31 cellular contexts compared by ENCODE assay signal in the genomic region with DNA sequence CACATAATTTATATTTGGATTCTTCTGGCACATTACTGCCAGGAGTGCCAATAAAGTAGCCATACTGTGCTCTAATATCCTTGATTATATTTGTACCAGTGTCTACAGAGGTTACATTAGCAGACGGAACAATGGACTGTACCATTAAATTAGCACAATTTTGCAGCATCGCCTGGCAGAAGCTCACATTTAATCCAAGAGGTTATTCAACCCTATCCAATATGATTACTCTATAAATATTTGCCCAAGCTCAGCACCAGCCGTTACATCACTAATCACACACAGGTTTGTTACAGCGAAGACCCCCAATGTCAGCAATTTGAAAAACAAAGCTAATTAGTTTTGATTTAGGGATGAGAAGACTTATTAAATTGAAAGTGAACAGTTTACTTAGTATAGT. TPM values are rescaled to one million over a fixed set of nuclear protein-coding genes. Genes with fewer than 3 reads are reported as not detected.
DNase-seq lines count a peak whose midpoint lies in the region; ATAC-seq and TF ChIP-seq lines count a peak whose summit lies in the region.
"Had no signal": no experiment of that assay in that cellular context is flagged by ENCODE, and none has a peak within 500 bp of the region (broad histone marks: within the 10 kb centered on the region; RNA-seq: fewer than 3 reads in every experiment).

No MANE protein-coding gene starts in this region.

- intact Hi-C loops in right lobe of liver (cut with DNase I) = no loop called here

- H3K4me1 ChIP-seq in right lobe of liver = no peaks in the 10 kb centered on the region
- H3K4me1 ChIP-seq: BLaER1 treated with 17β-estradiol and CSF1 and Interleukin-3, amounts not matched to agents 10 nM and 100 nM; heart right ventricle; sigmoid colon; tibial artery had no signal

- WGBS in right lobe of liver (ENCODE audit: insufficient coverage, low coverage, low lambda C conversion rate, missing lambda C conversion rate) = 29% methylated on average over 4 of the region's 4 CpGs

- no peak for TF ChIP-seq POLR2A in right lobe of liver (IDR thresholded peaks at IDR 0.05)

- H3K27me3 ChIP-seq in right lobe of liver (no peaks in the 10 kb centered on the region), brain microvascular endothelial cell (replicated peaks) (no peaks in the 10 kb centered on the region)
- H3K27me3 ChIP-seq: BLaER1 treated with 17β-estradiol and CSF1 and Interleukin-3, amounts not matched to agents 10 nM and 100 nM; heart right ventricle; sigmoid colon; tibial artery had no signal

- H3K4me3 ChIP-seq in right lobe of liver (no peak overlapping the region), brain microvascular endothelial cell (ENCODE audit: low read depth, low read length) (no peak overlapping the region)
- H3K4me3 ChIP-seq: BLaER1 treated with 17β-estradiol and CSF1 and Interleukin-3, amounts not matched to agents 10 nM and 100 nM; GM23248; heart right ventricle; lung; sigmoid colon; tibial artery had no signal

- peak; percentile 90 for DNase-seq in NCI-H1092 (lab: John Stamatoyannopoulos, UW)
- DNase-seq in NCI-H146 (lab: John Stamatoyannopoulos, UW) = peak; percentile 98
- peak; percentile 65 for DNase-seq in NCI-H345 treated with DMSO at 0.1 percent for 48 hours (lab: John Stamatoyannopoulos, UW; ENCODE audit: unreplicated experiment)
- no peak for DNase-seq in right lobe of liver
- DNase-seq in brain microvascular endothelial cell = no peak
- DNase-seq in activated CD4-positive, alpha-beta T cell treated with anti-CD3 and anti-CD28 coated beads for 48 hours = no peak
- DNase-seq: activated CD4-positive, alpha-beta T cell treated with anti-CD3 and anti-CD28 coated beads, Interleukin-2, amount 10 ng/mL, durations not matched to agents 24 days and 14 days; anterior cingulate cortex; DMS79 treated with DMSO at 0.1 percent for 48 hours; GDM1; GM23248; heart right ventricle; Kasumi-1; naive thymus-derived CD4-positive, alpha-beta T cell; NCI-H2171 treated with DMSO at 0.1 percent for 48 hours; NCI-H526; RPMI8226; sigmoid colon; stimulated activated CD4-positive, alpha-beta T cell treated with anti-CD3 and anti-CD28 coated beads, Interleukin-12 subunit alpha, Interleukin-12 subunit beta, amount 100 ng/mL, for 4 hours; stimulated activated CD4-positive, alpha-beta T cell treated with anti-CD3 and anti-CD28 coated beads, Interleukin-4, amount 100 ng/mL, for 1 hour; T1000; tibial artery had no signal

- H3K27ac ChIP-seq in right lobe of liver = no peak overlapping the region
- H3K27ac ChIP-seq in brain microvascular endothelial cell = no peak overlapping the region
- H3K27ac ChIP-seq: BLaER1 treated with 17β-estradiol and CSF1 and Interleukin-3, amounts not matched to agents 10 nM and 100 nM; GM23248; heart right ventricle; sigmoid colon; tibial artery had no signal

- H3K36me3 ChIP-seq in right lobe of liver (no peaks in the 10 kb centered on the region), brain microvascular endothelial cell (replicated peaks) (no peaks in the 10 kb centered on the region)
- H3K36me3 ChIP-seq: BLaER1 treated with 17β-estradiol and CSF1 and Interleukin-3, amounts not matched to agents 10 nM and 100 nM; heart right ventricle; sigmoid colon; tibial artery had no signal

- in situ Hi-C loops in brain microvascular endothelial cell (cut with HindIII; ENCODE audit: low pct_ligation_motif_present, low sequenced_read_pairs) = no loop called here

- no peak for TF ChIP-seq CTCF in right lobe of liver (IDR thresholded peaks at IDR 0.05)
- no peak for TF ChIP-seq CTCF in brain microvascular endothelial cell (IDR thresholded peaks at IDR 0.05; ENCODE audit: low read depth, low read length, missing control alignments)

- ATAC-seq in right lobe of liver (peak; percentile 35 to 92 (median 64)), HG03280 (IDR thresholded peaks at IDR 0.05; ENCODE audit: unreplicated experiment) (no peak)
- ATAC-seq: heart right ventricle; naive thymus-derived CD4-positive, alpha-beta T cell had no signal

- H3K9me3 ChIP-seq in right lobe of liver = no peaks in the 10 kb centered on the region

RNA-seq across cellular contexts. Expression of a gene that starts 16.9 kb away (rescaled TPM):
- 1,000 to 10,000 TPM; 1,196 to 2,327 (median 1,308) TPM for total RNA-seq in right lobe of liver
- total RNA-seq: activated CD8-positive, alpha-beta memory T cell treated with anti-CD3 and anti-CD28 coated beads for 36 hours had no signal

RNA-seq across cellular contexts. Expression of a gene that starts 53.1 kb away (rescaled TPM):
- not detected for total RNA-seq in right lobe of liver
- total RNA-seq: activated CD4-positive, alpha-beta T cell treated with anti-CD3 and anti-CD28 coated beads, Interleukin-2, amount 10 ng/mL, durations not matched to agents 24 days and 14 days; activated CD8-positive, alpha-beta memory T cell treated with anti-CD3 and anti-CD28 coated beads for 36 hours; endothelial cell of umbilical vein; GM23248; heart right ventricle; kidney epithelial cell; lung; naive thymus-derived CD4-positive, alpha-beta T cell; OCI-LY7; posterior vena cava; sigmoid colon; SK-MEL-5 had no signal

Comparison
In these comparisons a context has a peak if more than half of its experiments do, and no peak if none do; other contexts are left out.
1. DNase-seq: peak in NCI-H1092 (single experiment), NCI-H146 (single experiment) and NCI-H345 treated with DMSO at 0.1 percent for 48 hours (single experiment); none in right lobe of liver (0 of 3), brain microvascular endothelial cell (single experiment) and activated CD4-positive, alpha-beta T cell treated with anti-CD3 and anti-CD28 coated beads for 48 hours (single experiment).